Comparison of ENCODE assay signal across 8 cellular contexts in genomic region chr17:8152112-8152775, GRCh38. TPM values are rescaled to one million over a fixed set of nuclear protein-coding genes. Genes with fewer than 3 reads are reported as not detected.
DNase-seq lines count a peak whose midpoint lies in the region; ATAC-seq and TF ChIP-seq lines count a peak whose summit lies in the region.

Gene PER1, minus strand, starts transcription at chr17:8152404. Its CDS starts 1,698 bp downstream, at chr17:8150706.

- H3K27me3 Mint-ChIP-seq in naive thymus-derived CD4-positive, alpha-beta T cell = no peaks in the 10 kb centered on the region
- no peaks in the 10 kb centered on the region for H3K27me3 Mint-ChIP-seq in stimulated activated naive B cell treated with anti-CD40 and anti-IgM and Interleukin-4, amounts not matched to agents 10 μg/mL and 1 μg/mL and 100 μg/mL, for 72 hours

- no peak for TF ChIP-seq CTCF in fibroblast of mammary gland (conservative IDR thresholded peaks at IDR 0.05; ENCODE audit: control insufficient read depth, insufficient read depth, low read depth, low read length)

- peak; percentile 29 for ATAC-seq in naive thymus-derived CD4-positive, alpha-beta T cell
- ATAC-seq in stimulated activated naive B cell treated with anti-CD40 and anti-IgM and Interleukin-4, amounts not matched to agents 10 μg/mL and 1 μg/mL and 100 μg/mL, for 72 hours (replicated peaks) = peak; percentile 28 to 34

- POLR2A ChIA-PET in naive thymus-derived CD4-positive, alpha-beta T cell (lab: Charles Lee) = interaction anchor here (0.9 to 14.5 kb wide), 5 partner anchors 9 to 94 kb away, joined by 3 to 820 read pairs (median 61); partner anchors contain the start of genes BORCS6, CTC1, PFAS and TMEM107

- peaks cover 0 to 18% (median 8%) of the 10 kb centered on the region in 5 donors for H3K36me3 Mint-ChIP-seq in naive thymus-derived CD4-positive, alpha-beta T cell
- H3K36me3 Mint-ChIP-seq in stimulated activated naive B cell treated with anti-CD40 and anti-IgM and Interleukin-4, amounts not matched to agents 10 μg/mL and 1 μg/mL and 100 μg/mL, for 72 hours = peaks cover 21 to 33% of the 10 kb centered on the region in 2 donors

- H3K27ac Mint-ChIP-seq in naive thymus-derived CD4-positive, alpha-beta T cell = peak within 1 kb of the TSS in 2 of 9 donors; percentile 96 to 99
- peak within 1 kb of the TSS; percentile 94 for H3K27ac Mint-ChIP-seq in stimulated activated naive B cell treated with anti-CD40 and anti-IgM and Interleukin-4, amounts not matched to agents 10 μg/mL and 1 μg/mL and 100 μg/mL, for 72 hours

- intact Hi-C loops in naive thymus-derived CD4-positive, alpha-beta T cell (cut with micrococcal nuclease) = loop anchor here (5.0 to 10.0 kb wide), 3 partner anchors 577 to 917 kb away; partner anchors contain the start of genes CD68 (in 1 of the 2), DVL2 (in 1 of the 2) and PHF23 (in 1 of the 2)

- CTCF ChIA-PET in naive thymus-derived CD4-positive, alpha-beta T cell (lab: Charles Lee) = interaction anchor here (0.5 kb wide), 1 partner anchor 62 kb away, joined by 3 read pairs; no protein-coding TSS in a partner anchor

- peaks cover 0 to 64% (median 45%) of the 10 kb centered on the region in 7 donors for H3K4me1 Mint-ChIP-seq in naive thymus-derived CD4-positive, alpha-beta T cell
- peaks cover 0 to 33% of the 10 kb centered on the region in 2 donors for H3K4me1 Mint-ChIP-seq in stimulated activated naive B cell treated with anti-CD40 and anti-IgM and Interleukin-4, amounts not matched to agents 10 μg/mL and 1 μg/mL and 100 μg/mL, for 72 hours

- peaks cover 56 to 59% of the 10 kb centered on the region in 2 donors for H3K4me1 ChIP-seq in naive thymus-derived CD4-positive, alpha-beta T cell (ENCODE audit: control insufficient read depth in 2 of 2, insufficient read depth in 2 of 2, low read length in 2 of 2)

- H3K9me3 ChIP-seq in naive thymus-derived CD4-positive, alpha-beta T cell (ENCODE audit: control insufficient read depth in 2 of 3, low read length in 3 of 3) = no peaks in the 10 kb centered on the region

- peak within 1 kb of the TSS; percentile 95 for H3K27ac ChIP-seq in naive thymus-derived CD4-positive, alpha-beta T cell (ENCODE audit: low read depth, low read length)

- H3K4me3 Mint-ChIP-seq in naive thymus-derived CD4-positive, alpha-beta T cell = peak within 1 kb of the TSS in 5 of 10 donors; percentile 86 to 95 (median 92)
- H3K4me3 Mint-ChIP-seq in stimulated activated naive B cell treated with anti-CD40 and anti-IgM and Interleukin-4, amounts not matched to agents 10 μg/mL and 1 μg/mL and 100 μg/mL, for 72 hours = peak within 1 kb of the TSS; percentile 90 to 92

- H3K9me3 Mint-ChIP-seq in naive thymus-derived CD4-positive, alpha-beta T cell = peaks cover 0 to 16% (median 0%) of the 10 kb centered on the region in 11 donors
- H3K9me3 Mint-ChIP-seq in stimulated activated naive B cell treated with anti-CD40 and anti-IgM and Interleukin-4, amounts not matched to agents 10 μg/mL and 1 μg/mL and 100 μg/mL, for 72 hours = no peaks in the 10 kb centered on the region

- DNase-seq in G401 (ENCODE audit: low spot score) = peak; percentile 99
- DNase-seq in KG1 (lab: John Stamatoyannopoulos, UW) = peak; percentile 18
- DNase-seq in activated T-helper 9 cell treated with anti-CD3 and anti-CD28 coated beads, Interleukin-2, amount 50 U/mL, for 16 hours (ENCODE audit: low read depth) = peak; percentile 82
- peak; percentile 97 for DNase-seq in fibroblast of mammary gland (ENCODE audit: low read depth)
- DNase-seq in naive thymus-derived CD4-positive, alpha-beta T cell = peak; percentile 65 to 92 (median 71)
- peak; percentile 85 for DNase-seq in stimulated activated naive B cell treated with anti-CD40 and anti-IgM and Interleukin-4, amounts not matched to agents 10 μg/mL and 1 μg/mL and 100 μg/mL, for 72 hours
- DNase-seq in NCI-H524 treated with DMSO at 0.1 percent for 48 hours (lab: John Stamatoyannopoulos, UW) = no peak

- no peaks in the 10 kb centered on the region for H3K27me3 ChIP-seq in naive thymus-derived CD4-positive, alpha-beta T cell (ENCODE audit: control insufficient read depth in 2 of 2, insufficient read depth in 2 of 2, low read length in 2 of 2)

- H3K4me3 ChIP-seq in fibroblast of mammary gland (ENCODE audit: control insufficient read depth, low read depth, low read length) = peak within 1 kb of the TSS; percentile 97
- H3K4me3 ChIP-seq in naive thymus-derived CD4-positive, alpha-beta T cell (ENCODE audit: low read length) = peak within 1 kb of the TSS; percentile 80

- peak; percentile 84 for TF ChIP-seq POLR2A in Raji (IDR thresholded peaks at IDR 0.05; ENCODE audit: insufficient read depth, low read depth, low read length)

- peaks cover 18 to 39% (median 28%) of the 10 kb centered on the region in 3 experiments for H3K36me3 ChIP-seq in naive thymus-derived CD4-positive, alpha-beta T cell (ENCODE audit: control insufficient read depth in 2 of 3, insufficient read depth in 3 of 3, low read length in 3 of 3)

- in situ Hi-C loops in G401 (cut with HindIII; ENCODE audit: low sequenced_read_pairs) = no loop called here

RNA-seq across cellular contexts. Expression of gene PER1, which starts in this region (rescaled TPM):
- total RNA-seq in G401 (2014; rRNA removed; shearing (Covaris generic)) = 29.0 and 34.0 TPM in 2 replicates
- 1,000 to 10,000 TPM in 2 of 5 experiments, 10 to 100 TPM in 3; 40.1 to 1,786 (median 95.0) TPM for total RNA-seq in naive thymus-derived CD4-positive, alpha-beta T cell
- 10 to 100 TPM in 1 of 2 donors, 1 to 10 TPM in 1; 7.9 to 12.1 TPM for polyA plus RNA-seq in naive thymus-derived CD4-positive, alpha-beta T cell
